15 cellular contexts compared by ENCODE assay signal in the genomic region with DNA sequence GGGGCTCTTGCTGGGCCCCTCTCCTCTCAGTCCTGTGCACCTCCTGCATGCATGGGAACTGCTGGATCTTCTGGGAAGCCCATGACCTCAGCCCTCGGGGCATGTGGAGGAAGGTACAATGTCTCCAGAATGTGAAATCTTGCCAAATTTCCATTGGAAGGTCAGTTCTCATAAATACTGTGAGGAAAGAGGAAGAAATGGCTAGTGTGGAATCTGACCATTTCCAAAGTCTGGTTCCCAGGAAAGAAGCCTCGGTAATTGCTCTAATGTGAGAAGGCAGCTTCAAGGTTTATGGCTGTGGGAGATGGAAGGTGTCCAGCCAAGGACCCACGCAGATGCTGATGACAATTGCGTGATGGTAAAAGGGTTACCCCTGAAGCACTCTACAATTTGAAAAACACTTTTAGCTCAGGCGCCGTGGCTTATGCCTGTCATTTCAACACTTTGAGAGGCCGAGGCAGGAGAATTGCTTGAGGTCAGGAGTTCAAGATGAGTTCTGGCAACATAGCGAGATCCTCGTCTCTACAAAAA. TPM values are rescaled to one million over a fixed set of nuclear protein-coding genes. Genes with fewer than 3 reads are reported as not detected.
A peak's percentile ranks its signal among the peaks of the same experiment; 100 is the strongest.
DNase-seq lines count a peak whose midpoint lies in the region; ATAC-seq, FAIRE-seq and TF ChIP-seq lines count a peak whose summit lies in the region.
"Had no signal": no experiment of that assay in that cellular context is flagged by ENCODE, and none has a peak within 500 bp of the region (broad histone marks: within the 10 kb centered on the region; RNA-seq: fewer than 3 reads in every experiment).

No MANE protein-coding gene starts in this region.

- CTCF ChIA-PET in activated CD8-positive, alpha-beta T cell treated with anti-CD3 and anti-CD28 coated beads, Interleukin-2, amount 10 ng/mL, durations not matched to agents 7 days and 5 days (lab: Charles Lee), result interaction anchor here (1.1 to 2.6 kb wide), 6 partner anchors 11 to 178 kb away, joined by 3 to 12 read pairs (median 4); no protein-coding TSS in a partner anchor
- CTCF ChIA-PET in RWPE1 (lab: Yijun Ruan, JAX), result interaction anchor here (0.7 to 2.1 kb wide), 3 partner anchors 15 to 56 kb away, joined by 3 to 9 read pairs (median 7); no protein-coding TSS in a partner anchor

- H3K36me3 Mint-ChIP-seq in astrocyte (ENCODE audit: low read depth, unreplicated experiment), result no peaks in the 10 kb centered on the region
- no peaks in the 10 kb centered on the region for H3K36me3 Mint-ChIP-seq in activated CD8-positive, alpha-beta T cell treated with anti-CD3 and anti-CD28 coated beads, Interleukin-2, amount 10 ng/mL, durations not matched to agents 7 days and 5 days (ENCODE audit: low read depth)
- H3K36me3 Mint-ChIP-seq: type B pancreatic cell had no signal

- H3K27ac ChIP-seq in astrocyte (ENCODE audit: low read depth, low read length) (no peak overlapping the region), RWPE1 (no peak overlapping the region)
- H3K27ac ChIP-seq: foreskin keratinocyte had no signal

- no peak overlapping the region for H3K9ac ChIP-seq in astrocyte (ENCODE audit: low read length)

- no peak for FAIRE-seq in astrocyte (lab: Jason Lieb, UNC)

- H3K4me1 ChIP-seq in astrocyte (ENCODE audit: insufficient read depth, low read length), result peaks cover 16% of the 10 kb centered on the region
- H3K4me1 ChIP-seq: foreskin keratinocyte had no signal

- H4K20me1 ChIP-seq in astrocyte (ENCODE audit: insufficient read depth, low read length), result no peaks in the 10 kb centered on the region

- no peaks in the 10 kb centered on the region for H3K9me3 Mint-ChIP-seq in astrocyte (ENCODE audit: unreplicated experiment)
- H3K9me3 Mint-ChIP-seq in activated CD8-positive, alpha-beta T cell treated with anti-CD3 and anti-CD28 coated beads, Interleukin-2, amount 10 ng/mL, durations not matched to agents 7 days and 5 days (ENCODE audit: insufficient read depth), result no peaks in the 10 kb centered on the region
- H3K9me3 Mint-ChIP-seq: type B pancreatic cell had no signal

- H2AFZ ChIP-seq in astrocyte (ENCODE audit: low read depth, low read length), result no peak overlapping the region

- no peaks in the 10 kb centered on the region for H3K79me2 ChIP-seq in astrocyte (ENCODE audit: insufficient read depth, low read length)

- H3K4me2 ChIP-seq in astrocyte (ENCODE audit: low read length), result no peak overlapping the region

- H3K4me1 Mint-ChIP-seq in astrocyte (ENCODE audit: low read depth, unreplicated experiment), result peaks cover 50% of the 10 kb centered on the region
- H3K4me1 Mint-ChIP-seq in activated CD8-positive, alpha-beta T cell treated with anti-CD3 and anti-CD28 coated beads, Interleukin-2, amount 10 ng/mL, durations not matched to agents 7 days and 5 days (ENCODE audit: low read depth), result peaks cover 2% of the 10 kb centered on the region

- H3K36me3 ChIP-seq in astrocyte (ENCODE audit: insufficient read depth, low read length), result no peaks in the 10 kb centered on the region

- no peaks in the 10 kb centered on the region for H3K27me3 ChIP-seq in astrocyte (ENCODE audit: insufficient read depth, low read length)
- H3K27me3 ChIP-seq: foreskin keratinocyte had no signal

- no peak for TF ChIP-seq CTCF in AG09309 (IDR thresholded peaks at IDR 0.05; ENCODE audit: control insufficient read depth, insufficient read depth, low read depth, low read length, missing control alignments)
- TF ChIP-seq CTCF in astrocyte (IDR thresholded peaks at IDR 0.05; ENCODE audit: insufficient read depth, low read depth, low read length), result no peak
- TF ChIP-seq CTCF in RWPE1 (conservative IDR thresholded peaks at IDR 0.05; ENCODE audit: low read depth), result no peak

- intact Hi-C loops in left cardiac atrium (cut with DNase I), result loop anchor here in 1 of 2 donors (1.0 kb wide), 1 partner anchor 39 kb away; no protein-coding TSS in a partner anchor

- no peaks in the 10 kb centered on the region for H3K27me3 Mint-ChIP-seq in astrocyte (ENCODE audit: low read depth, unreplicated experiment)
- H3K27me3 Mint-ChIP-seq in activated CD8-positive, alpha-beta T cell treated with anti-CD3 and anti-CD28 coated beads, Interleukin-2, amount 10 ng/mL, durations not matched to agents 7 days and 5 days (ENCODE audit: low read depth), result peaks cover 5% of the 10 kb centered on the region
- H3K27me3 Mint-ChIP-seq: type B pancreatic cell had no signal

- DNase-seq in AG09309 (ENCODE audit: low read depth), result peak; percentile 90
- peak; percentile 46 for DNase-seq in astrocyte (ENCODE audit: low read depth)
- DNase-seq in left cardiac atrium, result peak; percentile 51
- DNase-seq in renal cortical epithelial cell (ENCODE audit: low read depth), result peak; percentile 19
- DNase-seq in NCI-H2081 (lab: John Stamatoyannopoulos, UW), result no peak
- no peak for DNase-seq in activated CD8-positive, alpha-beta T cell treated with anti-CD3 and anti-CD28 coated beads, Interleukin-2, amount 10 ng/mL, durations not matched to agents 7 days and 5 days
- no peak for DNase-seq in RWPE1 (ENCODE audit: low spot score)
- DNase-seq in NCI-H187 treated with DMSO at 0.1 percent for 48 hours (lab: John Stamatoyannopoulos, UW), result no peak
- DNase-seq: activated CD4-positive, alpha-beta T cell treated with anti-CD3 and anti-CD28 coated beads for 48 hours; central memory CD4-positive, alpha-beta T cell; DMS79; foreskin keratinocyte; NK-92 treated with Interleukin-12 subunit alpha and Interleukin-12 subunit beta, amount 100 ng/mL, for 24 hours; SW 1271 had no signal

- H3K4me3 Mint-ChIP-seq in astrocyte (ENCODE audit: unreplicated experiment), result no peak overlapping the region
- H3K4me3 Mint-ChIP-seq in activated CD8-positive, alpha-beta T cell treated with anti-CD3 and anti-CD28 coated beads, Interleukin-2, amount 10 ng/mL, durations not matched to agents 7 days and 5 days, result no peak overlapping the region
- H3K4me3 Mint-ChIP-seq: type B pancreatic cell had no signal

- H3K4me3 ChIP-seq in AG09309 (ENCODE audit: control insufficient read depth, low read depth, low read length), result no peak overlapping the region
- H3K4me3 ChIP-seq in astrocyte (ENCODE audit: insufficient read depth, low read depth, low read length), result no peak overlapping the region

- no peaks in the 10 kb centered on the region for H3K9me3 ChIP-seq in astrocyte (ENCODE audit: insufficient read depth, low read depth, low read length)

- POLR2A ChIA-PET in activated CD8-positive, alpha-beta T cell treated with anti-CD3 and anti-CD28 coated beads, Interleukin-2, amount 10 ng/mL, durations not matched to agents 7 days and 5 days (lab: Charles Lee), result no interaction called here
- POLR2A ChIA-PET in RWPE1 (lab: Yijun Ruan, JAX; ENCODE audit: low non-redundant PET), result no interaction called here

- ATAC-seq in left cardiac atrium, result peak; percentile 32 to 45
- no peak for ATAC-seq in activated CD8-positive, alpha-beta T cell treated with anti-CD3 and anti-CD28 coated beads, Interleukin-2, amount 10 ng/mL, durations not matched to agents 7 days and 5 days
- ATAC-seq: foreskin keratinocyte had no signal

- H3K27ac Mint-ChIP-seq in astrocyte (ENCODE audit: unreplicated experiment), result peak overlapping the region; percentile 89
- H3K27ac Mint-ChIP-seq in activated CD8-positive, alpha-beta T cell treated with anti-CD3 and anti-CD28 coated beads, Interleukin-2, amount 10 ng/mL, durations not matched to agents 7 days and 5 days, result no peak overlapping the region
- H3K27ac Mint-ChIP-seq: type B pancreatic cell had no signal

RNA-seq across cellular contexts. Expression of a gene that starts 8.1 kb away (rescaled TPM):
- total RNA-seq in astrocyte (0.54 and 0.60 TPM in 2 replicates), left cardiac atrium (under 1 TPM; 0.44 to 0.89 TPM), renal cortical epithelial cell (not detected in 2 replicates)
- total RNA-seq in activated CD8-positive, alpha-beta T cell treated with anti-CD3 and anti-CD28 coated beads, Interleukin-2, amount 10 ng/mL, durations not matched to agents 7 days and 5 days, result not detected
- total RNA-seq: foreskin keratinocyte had no signal

RNA-seq across cellular contexts. Expression of a gene that starts 29.3 kb away (rescaled TPM):
- 16.6 and 21.8 TPM in 2 replicates for total RNA-seq in astrocyte
- 1 to 10 TPM; 5.2 to 5.4 TPM for total RNA-seq in left cardiac atrium
- 4.9 and 5.0 TPM in 2 replicates for total RNA-seq in renal cortical epithelial cell
- 10 to 100 TPM; 33.9 to 35.0 TPM for total RNA-seq in activated CD8-positive, alpha-beta T cell treated with anti-CD3 and anti-CD28 coated beads, Interleukin-2, amount 10 ng/mL, durations not matched to agents 7 days and 5 days

RNA-seq across cellular contexts. Expression of a gene that starts 41.8 kb away (rescaled TPM):
- total RNA-seq in astrocyte (26.0 and 30.0 TPM in 2 replicates), left cardiac atrium (10 to 100 TPM in 1 of 2 donors, 1 to 10 TPM in 1; 8.7 to 15.4 TPM), renal cortical epithelial cell (16.0 and 27.6 TPM in 2 replicates)
- total RNA-seq in activated CD8-positive, alpha-beta T cell treated with anti-CD3 and anti-CD28 coated beads, Interleukin-2, amount 10 ng/mL, durations not matched to agents 7 days and 5 days, result 10 to 100 TPM; 29.9 to 30.0 TPM

Comparison
In these comparisons a context has a peak if more than half of its experiments do, and no peak if none do; other contexts are left out.
1. DNase-seq: peak in AG09309 (single experiment), astrocyte (single experiment), left cardiac atrium (single experiment) and renal cortical epithelial cell (single experiment); none in NCI-H2081 (0 of 2), activated CD8-positive, alpha-beta T cell treated with anti-CD3 and anti-CD28 coated beads, Interleukin-2, amount 10 ng/mL, durations not matched to agents 7 days and 5 days (single experiment), RWPE1 (single experiment) and NCI-H187 treated with DMSO at 0.1 percent for 48 hours (single experiment).